15 cellular contexts compared by ENCODE assay signal in genomic region chr7:35280854-35281253, GRCh38. TPM values are rescaled to one million over a fixed set of nuclear protein-coding genes. Genes with fewer than 3 reads are reported as not detected.
DNase-seq lines count a peak whose midpoint lies in the region; ATAC-seq and TF ChIP-seq lines count a peak whose summit lies in the region.
"Had no signal": no experiment of that assay in that cellular context is flagged by ENCODE, and none has a peak within 500 bp of the region (broad histone marks: within the 10 kb centered on the region; RNA-seq: fewer than 3 reads in every experiment).

No MANE protein-coding gene starts in this region.

- CTCF ChIA-PET in WTC11 (lab: Charles Lee): interaction anchor here (0.6 to 1.1 kb wide), 5 partner anchors 20 to 240 kb away, joined by 3 to 4 read pairs (median 3); no protein-coding TSS in a partner anchor

- no peaks in the 10 kb centered on the region for H3K36me3 Mint-ChIP-seq in WTC11
- H3K36me3 Mint-ChIP-seq: CD4-positive, alpha-beta memory T cell had no signal

- H3K4me3 Mint-ChIP-seq in WTC11: no peak overlapping the region
- H3K4me3 Mint-ChIP-seq: CD4-positive, alpha-beta memory T cell had no signal

- H3K4me1 Mint-ChIP-seq in WTC11: peaks cover 22% of the 10 kb centered on the region
- H3K4me1 Mint-ChIP-seq: CD4-positive, alpha-beta memory T cell had no signal

- H3K27ac Mint-ChIP-seq in WTC11: no peak overlapping the region
- H3K27ac Mint-ChIP-seq: CD4-positive, alpha-beta memory T cell had no signal

- POLR2A ChIA-PET in WTC11 (lab: Charles Lee): no interaction called here

- H3K36me3 ChIP-seq in H7 (replicated peaks; ENCODE audit: control insufficient read depth, insufficient read depth, low read length): no peaks in the 10 kb centered on the region
- H3K36me3 ChIP-seq: BE2C had no signal

- DNase-seq in H7 (peak; percentile 19), WTC11 (ENCODE audit: low spot score) (no peak), islet precursor cell (peak; percentile 67), retina (peak; percentile 70), COR-L47 (lab: John Stamatoyannopoulos, UW) (no peak), NCI-H526 (lab: John Stamatoyannopoulos, UW) (no peak), NCI-H82 (lab: John Stamatoyannopoulos, UW) (no peak)
- DNase-seq: BE2C; CD4-positive, alpha-beta memory T cell; DMS153; DMS79 treated with DMSO at 0.1 percent for 48 hours; EL; GDM1; HCEC 1CT had no signal

- peak; percentile 65 for ATAC-seq in WTC11
- ATAC-seq: A549 had no signal

- H3K27me3 ChIP-seq in H7 (ENCODE audit: control insufficient read depth, insufficient read depth, low read length): no peaks in the 10 kb centered on the region
- H3K27me3 ChIP-seq: BE2C had no signal

- no peak overlapping the region for H3K4me3 ChIP-seq in H7 (ENCODE audit: insufficient read depth, low read depth, low read length)
- H3K4me3 ChIP-seq: A549 had no signal

- TF ChIP-seq CTCF in WTC11 (IDR thresholded peaks at IDR 0.05): no peak

- H3K9me3 Mint-ChIP-seq in WTC11: no peaks in the 10 kb centered on the region

- peaks cover 8% of the 10 kb centered on the region; the same call in 1 of the 2 replicates for H3K27me3 Mint-ChIP-seq in WTC11 (ENCODE audit: low read depth)

TF ChIP-seq in WTC11, 78 proteins besides CTCF, POLR2A, EP300 and RAD21:
- TF ChIP-seq ZBTB43 (CRISPR knock-in tag; IDR thresholded peaks at IDR 0.05) (no peak), STAT6 (CRISPR knock-in tag; conservative IDR thresholded peaks at IDR 0.05; ENCODE audit: low read depth) (no peak), GTF2I (CRISPR knock-in tag; conservative IDR thresholded peaks at IDR 0.05) (no peak), CDX4 (CRISPR knock-in tag; IDR thresholded peaks at IDR 0.05; ENCODE audit: borderline replicate concordance) (no peak), GABPB1 (CRISPR knock-in tag; IDR thresholded peaks at IDR 0.05) (no peak)
TF ChIP-seq in WTC11: peak in this region for 0.

RNA-seq across cellular contexts. Expression of gene TBX20, which starts 27.0 kb away (rescaled TPM):
- total RNA-seq in H7 (2014; rRNA removed; shearing (Covaris generic)): 0.30 and 0.69 TPM in 2 replicates
- total RNA-seq in WTC11 (2021): 0.24 to 0.37 TPM (median 0.25 TPM) in 3 replicates
- total RNA-seq: CD4-positive, alpha-beta memory T cell had no signal

Comparison
In these comparisons a context has a peak if more than half of its experiments do, and no peak if none do; other contexts are left out.
1. DNase-seq: peak in H7 (single experiment), islet precursor cell (single experiment) and retina (single experiment); none in WTC11 (single experiment), COR-L47 (single experiment), NCI-H526 (0 of 2) and NCI-H82 (single experiment).